11 cellular contexts compared by ENCODE assay signal in the genomic region with DNA sequence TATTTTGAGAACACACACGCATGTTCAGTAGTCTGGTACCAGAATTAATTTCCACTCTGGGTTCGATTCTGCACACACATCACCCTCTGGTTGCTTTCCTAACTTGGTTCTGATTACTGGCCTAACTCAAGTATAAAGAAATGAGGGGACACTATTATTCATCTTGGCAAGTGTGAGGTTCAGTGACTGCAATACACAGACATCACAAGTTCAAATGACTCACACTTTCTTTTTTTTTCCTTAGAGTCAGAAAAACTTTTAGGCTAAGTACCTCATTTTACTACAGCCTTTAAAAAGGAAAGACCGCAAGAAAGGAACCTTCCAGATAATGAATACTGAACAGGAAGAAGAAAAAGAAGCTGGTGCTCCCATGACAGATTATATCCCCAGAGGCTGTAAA. TPM values are rescaled to one million over a fixed set of nuclear protein-coding genes. Genes with fewer than 3 reads are reported as not detected.
DNase-seq lines count a peak whose midpoint lies in the region; ATAC-seq and TF ChIP-seq lines count a peak whose summit lies in the region.
"Had no signal": no experiment of that assay in that cellular context is flagged by ENCODE, and none has a peak within 500 bp of the region (broad histone marks: within the 10 kb centered on the region; RNA-seq: fewer than 3 reads in every experiment).

No MANE protein-coding gene starts in this region.

- TF ChIP-seq CTCF in transverse colon (IDR thresholded peaks at IDR 0.05), result no peak

- no peaks in the 10 kb centered on the region for H3K27me3 ChIP-seq in layer of hippocampus (ENCODE audit: control insufficient read depth, insufficient read depth, low read length)
- H3K27me3 ChIP-seq in transverse colon, result no peaks in the 10 kb centered on the region

- ATAC-seq in activated naive CD4-positive, alpha-beta T cell treated with anti-CD3 and anti-CD28 coated beads, Interleukin-2, amount 50 U/mL, for 72 hours, result peak; percentile 68 to 70
- ATAC-seq in HG03439 (IDR thresholded peaks at IDR 0.05; ENCODE audit: unreplicated experiment), result no peak

- H3K4me3 ChIP-seq in transverse colon, result no peak overlapping the region
- H3K4me3 ChIP-seq: SK-N-MC had no signal

- 74 to 78% methylated on average over 3 of the region's 3 CpGs for WGBS in transverse colon (ENCODE audit: low coverage in 1 of 2), 2 donors

- TF ChIP-seq EP300 in transverse colon (IDR thresholded peaks at IDR 0.05; ENCODE audit: low read depth), result no peak

- in situ Hi-C loops in transverse colon (cut with MboI; ENCODE audit: low pct_ligation_motif_present in 1 of 4, low pct_unique_long_range_greater_than_20kb in 1 of 4, low sequenced_read_pairs in 3 of 4), result loop anchor here in 2 of 4 donors (10.0 to 25.0 kb wide), 2 partner anchors 318 to 325 kb away; no protein-coding TSS in a partner anchor

- H3K9me3 ChIP-seq in transverse colon, result no peaks in the 10 kb centered on the region

- intact Hi-C loops in transverse colon (cut with DNase I; ENCODE audit: low total_unique reads), result no loop called here

- no peak for TF ChIP-seq POLR2A in transverse colon (IDR thresholded peaks at IDR 0.05)

- no peak for DNase-seq in activated naive CD4-positive, alpha-beta T cell treated with anti-CD3 and anti-CD28 coated beads, Interleukin-2, amount 50 U/mL, for 72 hours (ENCODE audit: low spot score in 2 of 2)
- no peak for DNase-seq in activated naive CD4-positive, alpha-beta T cell treated with Interleukin-2 at 50 U/mL for 16 hours
- DNase-seq in astrocyte of the hippocampus (ENCODE audit: low read depth, low spot score) (peak; percentile 82), transverse colon (no peak)
- DNase-seq in effector CD4-positive, alpha-beta T cell, result no peak
- no peak for DNase-seq in activated CD8-positive, alpha-beta memory T cell treated with anti-CD3 and anti-CD28 coated beads for 24 hours
- DNase-seq: CD8-positive, alpha-beta memory T cell had no signal

- no peaks in the 10 kb centered on the region for H3K36me3 Mint-ChIP-seq in activated naive CD4-positive, alpha-beta T cell treated with anti-CD3 and anti-CD28 coated beads, Interleukin-2, amount 50 U/mL, for 72 hours

- H3K27ac Mint-ChIP-seq in activated naive CD4-positive, alpha-beta T cell treated with anti-CD3 and anti-CD28 coated beads, Interleukin-2, amount 50 U/mL, for 72 hours, result peak overlapping the region; percentile 13 to 85
- H3K27ac Mint-ChIP-seq: CD8-positive, alpha-beta memory T cell; progenitor cell of endocrine pancreas had no signal

- H3K27ac ChIP-seq in layer of hippocampus (ENCODE audit: low read depth, low read length) (peak overlapping the region; percentile 64), transverse colon (peak overlapping the region; percentile 48 to 63 (median 56))
- H3K27ac ChIP-seq: SK-N-MC had no signal

- peaks cover 0 to 20% (median 9%) of the 10 kb centered on the region in 4 donors for H3K4me1 ChIP-seq in transverse colon

- H3K9me3 Mint-ChIP-seq in activated naive CD4-positive, alpha-beta T cell treated with anti-CD3 and anti-CD28 coated beads, Interleukin-2, amount 50 U/mL, for 72 hours, result no peaks in the 10 kb centered on the region

- peaks cover 0 to 18% (median 8%) of the 10 kb centered on the region in 4 donors for H3K36me3 ChIP-seq in transverse colon

RNA-seq across cellular contexts. Expression of a gene that starts 37.3 kb away (rescaled TPM):
- not detected for total RNA-seq in activated naive CD4-positive, alpha-beta T cell treated with anti-CD3 and anti-CD28 coated beads, Interleukin-2, amount 50 U/mL, for 72 hours
- total RNA-seq in transverse colon, result not detected
- total RNA-seq: CD8-positive, alpha-beta memory T cell; progenitor cell of endocrine pancreas had no signal
